8 cellular contexts compared by ENCODE assay signal in genomic region chr12:122421263-122421814, GRCh38. TPM values are rescaled to one million over a fixed set of nuclear protein-coding genes. Genes with fewer than 3 reads are reported as not detected.
DNase-seq lines count a peak whose midpoint lies in the region; ATAC-seq and TF ChIP-seq lines count a peak whose summit lies in the region.

No MANE protein-coding gene starts in this region.

- DNase-seq in AG09319 (ENCODE audit: extremely low read depth, low read depth), result peak; percentile 14
- peak; percentile 58 to 78 (median 70) for DNase-seq in body of pancreas
- DNase-seq in smooth muscle cell (lab: John Stamatoyannopoulos, UW; ENCODE audit: unreplicated experiment), result no peak
- no peak for DNase-seq in activated CD4-positive, CD25-positive, alpha-beta regulatory T cell treated with anti-CD3 and anti-CD28 coated beads, Interleukin-2, amount 50 U/mL, for 72 hours
- no peak for DNase-seq in NCI-H2107 treated with DMSO at 0.1 percent for 48 hours (lab: John Stamatoyannopoulos, UW; ENCODE audit: unreplicated experiment)

- H2AFZ ChIP-seq in OCI-LY3 (ENCODE audit: low read depth, low read length) (peak overlapping the region; percentile 5), smooth muscle cell (ENCODE audit: low read depth) (peak overlapping the region; percentile 96)

- H3K27me3 ChIP-seq in OCI-LY3 (ENCODE audit: low read depth, low read length) (peaks cover 6% of the 10 kb centered on the region; the same call in 1 of the 2 replicates), body of pancreas (no peaks in the 10 kb centered on the region), smooth muscle cell (ENCODE audit: low read depth) (no peaks in the 10 kb centered on the region)

- H3K4me1 ChIP-seq in OCI-LY3 (ENCODE audit: low read length) (peaks cover 49% of the 10 kb centered on the region), body of pancreas (peaks cover 47% of the 10 kb centered on the region), smooth muscle cell (ENCODE audit: low read depth) (no peaks in the 10 kb centered on the region)

- intact Hi-C loops in body of pancreas (cut with DNase I), result no loop called here

- H3K4me2 ChIP-seq in OCI-LY3 (ENCODE audit: low read length) (peak overlapping the region; percentile 89), smooth muscle cell (peak overlapping the region; percentile 96)

- peaks cover 6% of the 10 kb centered on the region for H3F3A ChIP-seq in smooth muscle cell (ENCODE audit: low read depth)

- H3K4me3 ChIP-seq in OCI-LY3 (ENCODE audit: low read length) (peak overlapping the region; percentile 88), body of pancreas (peak overlapping the region; percentile 62 to 91), iPS-18c (ENCODE audit: insufficient read depth, low read depth, low read length) (peak overlapping the region; percentile 90), smooth muscle cell (peak overlapping the region; percentile 99)

- no peaks in the 10 kb centered on the region for H3K9me3 ChIP-seq in OCI-LY3 (ENCODE audit: insufficient read depth, low read length)
- no peaks in the 10 kb centered on the region for H3K9me3 ChIP-seq in body of pancreas
- no peaks in the 10 kb centered on the region for H3K9me3 ChIP-seq in iPS-18c (ENCODE audit: control insufficient read depth, insufficient read depth, low read length)
- H3K9me3 ChIP-seq in smooth muscle cell (replicated peaks; ENCODE audit: low read depth), result no peaks in the 10 kb centered on the region

- peak in 1 of 3 donors; percentile 45 for TF ChIP-seq POLR2A in body of pancreas (IDR thresholded peaks at IDR 0.05)

- WGBS in body of pancreas, 2 donors, result 1 to 2% methylated on average over 9 to 14 of the region's 14 CpGs
- 7% methylated on average over 14 of the region's 14 CpGs for WGBS in smooth muscle cell (ENCODE audit: low lambda C conversion rate)

- H3K27ac ChIP-seq in OCI-LY3 (ENCODE audit: low read length) (peak overlapping the region; percentile 60), body of pancreas (peak overlapping the region; percentile 98 to 99 (median 99)), smooth muscle cell (ENCODE audit: low read depth) (peak overlapping the region; percentile 94)

- no peak for TF ChIP-seq CTCF in AG09319 (IDR thresholded peaks at IDR 0.05; ENCODE audit: low read depth, low read length)
- no peak for TF ChIP-seq CTCF in OCI-LY3 (IDR thresholded peaks at IDR 0.05; ENCODE audit: low read depth, low read length)
- no peak for TF ChIP-seq CTCF in body of pancreas (IDR thresholded peaks at IDR 0.05)
- TF ChIP-seq CTCF in smooth muscle cell (IDR thresholded peaks at IDR 0.05; ENCODE audit: borderline replicate concordance, insufficient read depth, poor library complexity, severe bottlenecking), result peak; percentile 4

- H3K9ac ChIP-seq in OCI-LY3 (ENCODE audit: low read length), result peak overlapping the region; percentile 85
- peak overlapping the region; percentile 95 for H3K9ac ChIP-seq in smooth muscle cell (ENCODE audit: low read depth)

- H4K20me1 ChIP-seq in OCI-LY3 (ENCODE audit: insufficient read depth, low read length) (no peaks in the 10 kb centered on the region), smooth muscle cell (ENCODE audit: low read depth) (peaks cover 46% of the 10 kb centered on the region)

- H3K79me2 ChIP-seq in OCI-LY3 (ENCODE audit: low read length) (peaks cover 45% of the 10 kb centered on the region), smooth muscle cell (ENCODE audit: low read depth) (peaks cover 55% of the 10 kb centered on the region)

- ATAC-seq in GM21381 (IDR thresholded peaks at IDR 0.05; ENCODE audit: unreplicated experiment) (peak; percentile 5), body of pancreas (peak; percentile 41)

- H3K36me3 ChIP-seq in OCI-LY3 (replicated peaks; ENCODE audit: low read depth, low read length) (no peaks in the 10 kb centered on the region), body of pancreas (replicated peaks in 1 of 2; ENCODE audit: insufficient read depth in 1 of 2, low read depth in 2 of 2) (no peaks in the 10 kb centered on the region), smooth muscle cell (ENCODE audit: low read depth) (no peaks in the 10 kb centered on the region)

RNA-seq across cellular contexts. Expression of gene CLIP1, which starts 1.1 kb away (rescaled TPM):
- total RNA-seq in body of pancreas (10 to 100 TPM; 41.2 to 89.0 TPM), smooth muscle cell (40.4 and 42.2 TPM in 2 replicates)
- polyA plus RNA-seq in smooth muscle cell, result 15.3 and 24.0 TPM in 2 replicates

Comparison
In these comparisons a context has a peak if more than half of its experiments do, and no peak if none do; other contexts are left out.
1. DNase-seq: peak in AG09319 (single experiment) and body of pancreas (4 of 4); none in smooth muscle cell (single experiment), activated CD4-positive, CD25-positive, alpha-beta regulatory T cell treated with anti-CD3 and anti-CD28 coated beads, Interleukin-2, amount 50 U/mL, for 72 hours (single experiment) and NCI-H2107 treated with DMSO at 0.1 percent for 48 hours (single experiment).
2. Peak in every context shown above with its lines, with median percentiles within 50 percentile points of each other: H3K27ac ChIP-seq and H3K4me3 ChIP-seq.